ENCODE assay signal across 8 cellular contexts in the genomic region with DNA sequence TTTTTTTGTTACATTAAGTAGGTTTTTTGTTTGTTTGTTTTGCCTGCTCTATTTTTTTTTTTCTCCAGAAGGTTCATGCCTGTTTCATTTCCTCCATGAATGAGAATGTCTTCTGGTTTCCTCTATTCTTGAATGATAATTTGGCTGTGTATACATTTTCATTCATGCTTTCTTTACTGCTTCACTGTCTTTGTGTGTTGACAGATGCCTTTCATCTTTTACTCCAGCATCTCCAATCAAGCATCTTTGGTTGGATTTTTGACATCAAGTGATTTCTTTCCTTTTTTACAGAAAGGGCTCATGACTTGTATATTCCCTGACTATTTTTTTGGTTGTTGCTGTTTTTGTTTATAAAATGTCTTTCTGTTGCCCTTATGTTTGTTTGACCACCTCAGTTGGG.
"Had no signal": no experiment of that assay in that cellular context is flagged by ENCODE, and none has a peak within 500 bp of the region (broad histone marks: within the 10 kb centered on the region; RNA-seq: fewer than 3 reads in every experiment).

No MANE protein-coding gene starts in this region.

- H3K27ac ChIP-seq: GM23248 had no signal

- ATAC-seq: HCT116, K562 had no signal

- H3K9me3 ChIP-seq: HAP-1 had no signal

- H3K4me1 ChIP-seq: HAP-1 had no signal

- H3K36me3 ChIP-seq: HAP-1 had no signal

- H3K4me3 ChIP-seq: GM23248, HAP-1, K562 had no signal

- DNase-seq: GM23248, GOT3, H7, IMR-90, KG1 had no signal

- H2AFZ ChIP-seq: GM23248 had no signal
